Comparison of ENCODE assay signal across 1 cellular context in genomic region chr17:55763856-55764255, GRCh38.
TF ChIP-seq lines count a peak whose summit lies in the region.

No MANE protein-coding gene starts in this region.

TF ChIP-seq in A549, 52 proteins besides CTCF, POLR2A, EP300 and RAD21 (continued from another document):
- no peak for TF ChIP-seq PHF8 (IDR thresholded peaks at IDR 0.05; ENCODE audit: borderline replicate concordance, low read depth)
- TF ChIP-seq MAZ (IDR thresholded peaks at IDR 0.05; ENCODE audit: borderline replicate concordance, low read depth, low read length), result no peak
- no peak for TF ChIP-seq ZSCAN20 (CRISPR knock-in tag; IDR thresholded peaks at IDR 0.05)
